Comparison of ENCODE assay signal across 24 cellular contexts in the genomic region with DNA sequence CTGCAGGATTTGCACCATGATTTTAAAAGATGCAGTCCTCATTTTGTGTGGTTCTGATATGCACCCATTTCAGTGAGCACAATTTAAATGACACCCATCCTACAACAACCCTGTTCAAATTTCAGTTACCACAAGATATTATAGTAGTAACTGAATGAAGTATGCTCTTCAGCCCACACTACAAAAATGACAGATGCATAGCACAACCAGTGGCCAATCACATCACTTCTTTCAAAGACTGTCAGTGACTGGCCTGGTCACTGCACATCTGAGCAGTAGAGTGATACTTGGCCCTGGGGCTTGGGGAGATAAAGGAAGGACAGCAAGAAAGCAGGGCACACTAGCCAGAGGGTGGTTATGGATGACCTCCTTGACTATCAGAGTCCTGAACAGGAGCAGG. TPM values are rescaled to one million over a fixed set of nuclear protein-coding genes. Genes with fewer than 3 reads are reported as not detected.
DNase-seq lines count a peak whose midpoint lies in the region; ATAC-seq, FAIRE-seq and TF ChIP-seq lines count a peak whose summit lies in the region.
"Had no signal": no experiment of that assay in that cellular context is flagged by ENCODE, and none has a peak within 500 bp of the region (broad histone marks: within the 10 kb centered on the region; RNA-seq: fewer than 3 reads in every experiment).

No MANE protein-coding gene starts in this region.

- TF ChIP-seq RAD21 in K562 (CRISPR knock-in tag; conservative IDR thresholded peaks at IDR 0.05 in 1 of 2, IDR thresholded peaks at IDR 0.05 in 1 of 2): no peak

- no peak overlapping the region for H3K4me3 ChIP-seq in K562
- H3K4me3 ChIP-seq: GM23338 had no signal

- H3K9ac ChIP-seq in K562 (ENCODE audit: insufficient read depth in 1 of 2, low read depth in 2 of 2, low read length in 2 of 2): no peak overlapping the region

- H3K27me3 Mint-ChIP-seq in activated CD4-positive, alpha-beta T cell treated with anti-CD3 and anti-CD28 coated beads for 36 hours: peaks cover 2% of the 10 kb centered on the region
- no peaks in the 10 kb centered on the region for H3K27me3 Mint-ChIP-seq in activated CD4-positive, alpha-beta T cell treated with anti-CD3 and anti-CD28 coated beads, Interleukin-2, amount 10 ng/mL, durations not matched to agents 24 days and 14 days
- H3K27me3 Mint-ChIP-seq in stimulated activated memory B cell treated with anti-CD40 and anti-IgM and Interleukin-4, amounts not matched to agents 10 μg/mL and 1 μg/mL and 100 μg/mL, for 72 hours: no peaks in the 10 kb centered on the region

- no peak for TF ChIP-seq POLR2A in K562 (conservative IDR thresholded peaks at IDR 0.05)

- no peak for FAIRE-seq in K562 (lab: Jason Lieb, UNC)
- FAIRE-seq: GM19239 had no signal

- no peak overlapping the region for H3K27ac Mint-ChIP-seq in activated CD4-positive, alpha-beta T cell treated with anti-CD3 and anti-CD28 coated beads for 36 hours
- H3K27ac Mint-ChIP-seq in activated CD4-positive, alpha-beta T cell treated with anti-CD3 and anti-CD28 coated beads, Interleukin-2, amount 10 ng/mL, durations not matched to agents 24 days and 14 days: no peak overlapping the region
- H3K27ac Mint-ChIP-seq in stimulated activated memory B cell treated with anti-CD40 and anti-IgM and Interleukin-4, amounts not matched to agents 10 μg/mL and 1 μg/mL and 100 μg/mL, for 72 hours: peak overlapping the region; percentile 68

- H3K9me1 ChIP-seq in K562 (ENCODE audit: control insufficient read depth, insufficient read depth, low read length): no peaks in the 10 kb centered on the region

- intact Hi-C loops in activated CD4-positive, alpha-beta T cell treated with anti-CD3 and anti-CD28 coated beads for 36 hours (cut with DNase I, micrococcal nuclease): loop anchor here in 1 of 2 experiments (2.0 kb wide), 2 partner anchors 69 to 137 kb away; a partner anchor contains a TSS
- intact Hi-C loops in activated CD4-positive, alpha-beta T cell treated with anti-CD3 and anti-CD28 coated beads, Interleukin-2, amount 10 ng/mL, durations not matched to agents 24 days and 14 days (cut with micrococcal nuclease): no loop called here
- intact Hi-C loops in K562 (cut with micrococcal nuclease): no loop called here

- DNase-seq in activated CD4-positive, alpha-beta T cell treated with anti-CD3 and anti-CD28 coated beads for 36 hours: peak; percentile 9
- DNase-seq in activated CD4-positive, alpha-beta T cell treated with anti-CD3 and anti-CD28 coated beads, Interleukin-2, amount 10 ng/mL, durations not matched to agents 24 days and 14 days: no peak
- no peak for DNase-seq in K562 (ENCODE audit: extremely low read depth in 1 of 4, low spot score in 3 of 4)
- DNase-seq in cerebellum (ENCODE audit: low spot score): no peak
- DNase-seq: AML-193, DMS 273 treated with DMSO at 0.1 percent for 48 hours, DND-41, KBM-7, NCI-H1105, NCI-H2081 treated with DMSO at 0.1 percent for 48 hours, NCI-H510A, NCI-H774, SIG-M5 had no signal

- H3K4me2 ChIP-seq in K562 (ENCODE audit: insufficient read depth, low read length): no peak overlapping the region
- H3K4me2 ChIP-seq: GM23338 had no signal

- no peak for TF ChIP-seq EP300 in K562 (IDR thresholded peaks at IDR 0.05; ENCODE audit: low read length)

- peak; percentile 37 for ATAC-seq in activated CD4-positive, alpha-beta T cell treated with anti-CD3 and anti-CD28 coated beads for 36 hours
- ATAC-seq in HG02852 (IDR thresholded peaks at IDR 0.05; ENCODE audit: unreplicated experiment): peak; percentile 70
- peak; percentile 56 for ATAC-seq in K562
- no peak for ATAC-seq in stimulated activated memory B cell treated with anti-CD40 and anti-IgM and Interleukin-4, amounts not matched to agents 10 μg/mL and 1 μg/mL and 100 μg/mL, for 72 hours
- ATAC-seq in GM19351 (IDR thresholded peaks at IDR 0.05; ENCODE audit: unreplicated experiment): no peak
- ATAC-seq in GM19023 (IDR thresholded peaks at IDR 0.05; ENCODE audit: unreplicated experiment): no peak
- ATAC-seq: HCT116 had no signal

- H4K20me1 ChIP-seq in K562 (replicated peaks; ENCODE audit: control insufficient read depth, insufficient read depth, low read length): no peaks in the 10 kb centered on the region

- POLR2A ChIA-PET in activated CD4-positive, alpha-beta T cell treated with anti-CD3 and anti-CD28 coated beads for 36 hours (lab: Charles Lee): no interaction called here
- POLR2A ChIA-PET in K562 (lab: Yijun Ruan, JAX): no interaction called here

- no peak overlapping the region for H3K27ac ChIP-seq in K562 (ENCODE audit: extremely low read depth, low read depth, low read length)
- H3K27ac ChIP-seq: 22Rv1 had no signal

- BruUV-seq in K562 (replicated peaks; lab: Mats Ljungman, UMichigan): no TSS peak

- peaks cover 27% of the 10 kb centered on the region for H3K4me1 Mint-ChIP-seq in activated CD4-positive, alpha-beta T cell treated with anti-CD3 and anti-CD28 coated beads for 36 hours
- H3K4me1 Mint-ChIP-seq in activated CD4-positive, alpha-beta T cell treated with anti-CD3 and anti-CD28 coated beads, Interleukin-2, amount 10 ng/mL, durations not matched to agents 24 days and 14 days: peaks cover 21% of the 10 kb centered on the region
- peaks cover 56% of the 10 kb centered on the region for H3K4me1 Mint-ChIP-seq in stimulated activated memory B cell treated with anti-CD40 and anti-IgM and Interleukin-4, amounts not matched to agents 10 μg/mL and 1 μg/mL and 100 μg/mL, for 72 hours

- H3K4me1 ChIP-seq in K562 (replicated peaks in 1 of 2; ENCODE audit: control insufficient read depth in 2 of 2, insufficient read depth in 2 of 2, low read length in 2 of 2): no peaks in the 10 kb centered on the region; a peak in 2 of 5 replicates

- H3K27me3 ChIP-seq in K562 (ENCODE audit: control insufficient read depth in 2 of 2, insufficient read depth in 2 of 2, low read length in 2 of 2): no peaks in the 10 kb centered on the region

- no peak for TF ChIP-seq CTCF in K562 (IDR thresholded peaks at IDR 0.05 in 2 of 3, conservative IDR thresholded peaks at IDR 0.05 in 1 of 3; ENCODE audit: insufficient read depth in 2 of 3, low read depth in 1 of 3, low read length in 3 of 3)

- CTCF ChIA-PET in activated CD4-positive, alpha-beta T cell treated with anti-CD3 and anti-CD28 coated beads for 36 hours (lab: Charles Lee): no interaction called here
- CTCF ChIA-PET in K562 (lab: Yijun Ruan, JAX; ENCODE audit: low intra/inter-chr PET ratio): no interaction called here

- in situ Hi-C loops in K562 (cut with MboI): no loop called here

- H3K9me3 Mint-ChIP-seq in activated CD4-positive, alpha-beta T cell treated with anti-CD3 and anti-CD28 coated beads for 36 hours (ENCODE audit: low read depth): peaks cover 2% of the 10 kb centered on the region
- peaks cover 6% of the 10 kb centered on the region for H3K9me3 Mint-ChIP-seq in activated CD4-positive, alpha-beta T cell treated with anti-CD3 and anti-CD28 coated beads, Interleukin-2, amount 10 ng/mL, durations not matched to agents 24 days and 14 days
- peaks cover 2% of the 10 kb centered on the region for H3K9me3 Mint-ChIP-seq in stimulated activated memory B cell treated with anti-CD40 and anti-IgM and Interleukin-4, amounts not matched to agents 10 μg/mL and 1 μg/mL and 100 μg/mL, for 72 hours

- H3K9me3 ChIP-seq in K562 (replicated peaks; ENCODE audit: control insufficient read depth, insufficient read depth, low read depth, low read length): no peaks in the 10 kb centered on the region

- peaks cover 2% of the 10 kb centered on the region for H3K36me3 Mint-ChIP-seq in activated CD4-positive, alpha-beta T cell treated with anti-CD3 and anti-CD28 coated beads for 36 hours (ENCODE audit: low read depth)
- H3K36me3 Mint-ChIP-seq in activated CD4-positive, alpha-beta T cell treated with anti-CD3 and anti-CD28 coated beads, Interleukin-2, amount 10 ng/mL, durations not matched to agents 24 days and 14 days (ENCODE audit: low read depth): peaks cover 2% of the 10 kb centered on the region
- H3K36me3 Mint-ChIP-seq in stimulated activated memory B cell treated with anti-CD40 and anti-IgM and Interleukin-4, amounts not matched to agents 10 μg/mL and 1 μg/mL and 100 μg/mL, for 72 hours: peaks cover 19% of the 10 kb centered on the region

- peaks cover 6% of the 10 kb centered on the region; the same call in 1 of the 3 replicates for H3K36me3 ChIP-seq in K562 (ENCODE audit: control insufficient read depth, insufficient read depth, low read length)

- no peak overlapping the region for H2AFZ ChIP-seq in K562 (ENCODE audit: low read depth, low read length)
- H2AFZ ChIP-seq: GM23338 had no signal

- peaks cover 14% of the 10 kb centered on the region for H3K79me2 ChIP-seq in K562 (ENCODE audit: control insufficient read depth, insufficient read depth, low read length)

- no peak overlapping the region for H3K4me3 Mint-ChIP-seq in activated CD4-positive, alpha-beta T cell treated with anti-CD3 and anti-CD28 coated beads for 36 hours
- no peak overlapping the region for H3K4me3 Mint-ChIP-seq in activated CD4-positive, alpha-beta T cell treated with anti-CD3 and anti-CD28 coated beads, Interleukin-2, amount 10 ng/mL, durations not matched to agents 24 days and 14 days
- no peak overlapping the region for H3K4me3 Mint-ChIP-seq in stimulated activated memory B cell treated with anti-CD40 and anti-IgM and Interleukin-4, amounts not matched to agents 10 μg/mL and 1 μg/mL and 100 μg/mL, for 72 hours
- H3K4me3 Mint-ChIP-seq: CD14-positive monocyte, GM23338 had no signal

RNA-seq across cellular contexts. Expression of a gene that starts 19.8 kb away (rescaled TPM):
- total RNA-seq in activated CD4-positive, alpha-beta T cell treated with anti-CD3 and anti-CD28 coated beads for 36 hours: not detected
- not detected in 2 replicates for total RNA-seq in activated CD4-positive, alpha-beta T cell treated with anti-CD3 and anti-CD28 coated beads, Interleukin-2, amount 10 ng/mL, durations not matched to agents 24 days and 14 days
- total RNA-seq in K562 (2011; cell fraction: chromatin; rRNA removed; ENCODE audit: low replicate concordance): not detected in 2 replicates
- total RNA-seq in K562 (2011; cell fraction: nucleolus; rRNA removed): not detected in 2 replicates
- total RNA-seq in K562 (2011; cell fraction: nucleoplasm; rRNA removed): not detected in 2 replicates
- total RNA-seq in K562 (2014; rRNA removed) (not detected in 2 replicates), K562 (2014; rRNA removed; fragmentation: Illumina TruSeq; extraction: Trizol) (not detected in 2 replicates), K562 (2015; rRNA removed; fragmentation: Illumina TruSeq; extraction: Trizol) (not detected in 2 replicates), K562 (2021) (not detected in 2 replicates), cerebellum (not detected)
- polyA plus RNA-seq in K562 (2011; rRNA removed) (not detected in 2 replicates), K562 (2014; fragmentation: Illumina TruSeq; extraction: Trizol) (not detected in 2 replicates), K562 (2014; fragmentation: Nextera tagmentation; extraction: Ambion mirVana) (under 1 TPM in 1 of 2 experiments, not detected in 1; 0.11 TPM), K562 (2014; rRNA removed) (not detected in 2 replicates)
- not detected in 2 replicates for polyA plus RNA-seq in K562 (2011; cell fraction: cytosol; rRNA removed)
- polyA plus RNA-seq in K562 (2011; cell fraction: nucleus; rRNA removed): not detected in 2 replicates
- 0.07 TPM in 1 of 2 replicates, not detected in the other for polyA plus RNA-seq in K562 (2012)
- not detected in 2 replicates for polyA minus RNA-seq in K562 (2011; rRNA and poly(A)+ RNA removed)
- polyA minus RNA-seq in K562 (2011; cell fraction: cytosol; rRNA and poly(A)+ RNA removed): not detected in 2 replicates
- not detected in 2 replicates for polyA minus RNA-seq in K562 (2011; cell fraction: nucleus; rRNA and poly(A)+ RNA removed)
- total RNA-seq: G401, GM23338, OCI-LY7 had no signal
- polyA plus RNA-seq: CD14-positive monocyte, GM23338 had no signal

RNA-seq across cellular contexts. Expression of a gene that starts 25.4 kb away (rescaled TPM):
- under 1 TPM; 0.80 to 0.88 TPM for total RNA-seq in activated CD4-positive, alpha-beta T cell treated with anti-CD3 and anti-CD28 coated beads for 36 hours
- 0.82 and 1.1 TPM in 2 replicates for total RNA-seq in activated CD4-positive, alpha-beta T cell treated with anti-CD3 and anti-CD28 coated beads, Interleukin-2, amount 10 ng/mL, durations not matched to agents 24 days and 14 days
- 12.8 and 17.7 TPM in 2 replicates for total RNA-seq in K562 (2011; cell fraction: chromatin; rRNA removed; ENCODE audit: low replicate concordance)
- 9.3 and 12.6 TPM in 2 replicates for total RNA-seq in K562 (2011; cell fraction: nucleolus; rRNA removed)
- total RNA-seq in K562 (2011; cell fraction: nucleoplasm; rRNA removed): 17.5 and 29.5 TPM in 2 replicates
- total RNA-seq in K562 (2014; rRNA removed): 3.6 and 5.0 TPM in 2 replicates
- total RNA-seq in K562 (2014; rRNA removed; fragmentation: Illumina TruSeq; extraction: Trizol): 7.4 and 7.8 TPM in 2 replicates
- 5.5 TPM in 2 replicates for total RNA-seq in K562 (2015; rRNA removed; fragmentation: Illumina TruSeq; extraction: Trizol)
- 11.7 and 12.8 TPM in 2 replicates for total RNA-seq in K562 (2021)
- polyA plus RNA-seq in K562 (2011; rRNA removed): 10.1 and 11.1 TPM in 2 replicates
- 6.0 and 8.7 TPM in 2 replicates for polyA plus RNA-seq in K562 (2011; cell fraction: cytosol; rRNA removed)
- 5.3 and 5.6 TPM in 2 replicates for polyA plus RNA-seq in K562 (2011; cell fraction: nucleus; rRNA removed)
- 4.7 and 6.0 TPM in 2 replicates for polyA plus RNA-seq in K562 (2012)
- polyA plus RNA-seq in K562 (2014; fragmentation: Illumina TruSeq; extraction: Trizol): 10.6 and 12.5 TPM in 2 replicates
- 1 to 10 TPM; 4.6 to 7.2 TPM for polyA plus RNA-seq in K562 (2014; fragmentation: Nextera tagmentation; extraction: Ambion mirVana)
- polyA plus RNA-seq in K562 (2014; rRNA removed): 5.7 and 6.9 TPM in 2 replicates
- 20.4 and 22.2 TPM in 2 replicates for polyA minus RNA-seq in K562 (2011; rRNA and poly(A)+ RNA removed)
- polyA minus RNA-seq in K562 (2011; cell fraction: cytosol; rRNA and poly(A)+ RNA removed): 7.6 and 10.5 TPM in 2 replicates
- polyA minus RNA-seq in K562 (2011; cell fraction: nucleus; rRNA and poly(A)+ RNA removed): 8.5 and 11.9 TPM in 2 replicates
- 5.6 TPM for total RNA-seq in cerebellum
- total RNA-seq: G401 had no signal

Comparison
In these comparisons a context has a peak if more than half of its experiments do, and no peak if none do; other contexts are left out.
1. ATAC-seq: peak in activated CD4-positive, alpha-beta T cell treated with anti-CD3 and anti-CD28 coated beads for 36 hours (single experiment), HG02852 (single experiment) and K562 (single experiment); none in stimulated activated memory B cell treated with anti-CD40 and anti-IgM and Interleukin-4, amounts not matched to agents 10 μg/mL and 1 μg/mL and 100 μg/mL, for 72 hours (single experiment), GM19351 (single experiment) and GM19023 (single experiment).